Comparison of ENCODE assay signal across 28 cellular contexts in genomic region chr5:37435261-37435660, GRCh38. TPM values are rescaled to one million over a fixed set of nuclear protein-coding genes. Genes with fewer than 3 reads are reported as not detected.
DNase-seq lines count a peak whose midpoint lies in the region; ATAC-seq, FAIRE-seq and TF ChIP-seq lines count a peak whose summit lies in the region.
"Had no signal": no experiment of that assay in that cellular context is flagged by ENCODE, and none has a peak within 500 bp of the region (broad histone marks: within the 10 kb centered on the region; RNA-seq: fewer than 3 reads in every experiment).

No MANE protein-coding gene starts in this region.

- no peak overlapping the region for H3K4me3 ChIP-seq in KMS-11 (IDR thresholded peaks at IDR 0.05; ENCODE audit: insufficient read depth, low read depth, low read length)
- no peak overlapping the region for H3K4me3 ChIP-seq in GM12878
- H3K4me3 ChIP-seq in kidney (ENCODE audit: low read length in 2 of 2), result no peak overlapping the region
- H3K4me3 ChIP-seq: SK-N-MC, spleen had no signal

- POLR2A ChIA-PET in GM12878 (lab: Charles Lee), result interaction anchor here (0.6 kb wide), 1 partner anchor 188 kb away, joined by 4 read pairs; no protein-coding TSS in a partner anchor
- POLR2A ChIA-PET in activated CD8-positive, alpha-beta T cell treated with anti-CD3 and anti-CD28 coated beads for 36 hours (lab: Charles Lee), result interaction anchor here (1.2 kb wide), 1 partner anchor 64 kb away, joined by 3 read pairs; the partner anchor contains the start of gene NUP155

- intact Hi-C loops in GM12878 (cut with micrococcal nuclease; ENCODE audit: unreplicated experiment) (no loop called here), kidney (cut with DNase I) (no loop called here)
- intact Hi-C loops in activated CD8-positive, alpha-beta T cell treated with anti-CD3 and anti-CD28 coated beads for 36 hours (cut with micrococcal nuclease), result no loop called here

- H3K27me3 ChIP-seq in KMS-11 (ENCODE audit: insufficient read depth, low read depth) (no peaks in the 10 kb centered on the region), GM12878 (replicated peaks in 1 of 2; ENCODE audit: control insufficient read depth in 2 of 2, insufficient read depth in 2 of 2, low read length in 1 of 2) (no peaks in the 10 kb centered on the region)
- H3K27me3 ChIP-seq: spleen had no signal

- H3K27ac Mint-ChIP-seq in activated CD8-positive, alpha-beta T cell treated with anti-CD3 and anti-CD28 coated beads for 36 hours, result no peak overlapping the region
- H3K27ac Mint-ChIP-seq: activated CD4-positive, alpha-beta T cell treated with anti-CD3 and anti-CD28 coated beads for 36 hours; activated naive CD4-positive, alpha-beta T cell treated with anti-CD3 and anti-CD28 coated beads for 36 hours; activated T-cell treated with anti-CD3 and anti-CD28 coated beads, Interleukin-2, amount 50 U/mL, for 72 hours; dendritic cell treated with granulocyte-macrophage colony-stimulating factor and Interleukin-4, amounts not matched to agents 40 ng/mL and 50 ng/mL, for 4 days; stimulated activated effector memory CD8-positive, alpha-beta T cell treated with anti-CD3 and anti-CD28 coated beads, Interleukin-12 subunit alpha, Interleukin-12 subunit beta, amount 100 ng/mL, for 72 hours; T-helper 1 cell treated with Interleukin-12 subunit alpha and Interleukin-12 subunit beta and Interleukin-4 antibody, amounts not matched to agents 30 μg/mL and 1 μg/mL, for 36 hours had no signal

- FAIRE-seq in GM12878 (lab: Jason Lieb, UNC) (peak; percentile 35), kidney (lab: Jason Lieb, UNC) (peak; percentile 27)
- FAIRE-seq: GM18507 had no signal

- H3K79me2 ChIP-seq in KMS-11 (ENCODE audit: insufficient read depth, low read depth), result no peaks in the 10 kb centered on the region
- H3K79me2 ChIP-seq in GM12878 (ENCODE audit: control insufficient read depth, insufficient read depth, low read length), result no peaks in the 10 kb centered on the region

- no peak for TF ChIP-seq POLR2A in GM12878 (IDR thresholded peaks at IDR 0.05; ENCODE audit: low read depth, low read length)

- RAD21 ChIA-PET in GM12878 (lab: Charles Lee; ENCODE audit: unreplicated experiment), result interaction anchor here (0.6 kb wide), 1 partner anchor 302 kb away, joined by 3 read pairs; no protein-coding TSS in a partner anchor

- in situ Hi-C loops in GM12878 (cut with MboI), result no loop called here

- no peaks in the 10 kb centered on the region for H3K9me3 ChIP-seq in GM12878 (replicated peaks; ENCODE audit: control insufficient read depth, insufficient read depth, low read length)
- H3K9me3 ChIP-seq in kidney (ENCODE audit: control insufficient read depth in 1 of 2, low read length in 2 of 2), result no peaks in the 10 kb centered on the region
- H3K9me3 ChIP-seq: spleen had no signal

- H3K4me1 ChIP-seq in KMS-11 (ENCODE audit: low read depth, poor library complexity, severe bottlenecking) (peaks cover 40% of the 10 kb centered on the region), GM12878 (ENCODE audit: control insufficient read depth, insufficient read depth, low read length) (no peaks in the 10 kb centered on the region), kidney (ENCODE audit: control insufficient read depth in 1 of 2, insufficient read depth in 1 of 2, low read depth in 1 of 2, low read length in 2 of 2) (no peaks in the 10 kb centered on the region)
- H3K4me1 ChIP-seq: spleen had no signal

- no TSS peak for BruUV-seq in GM12878 (replicated peaks; lab: Mats Ljungman, UMichigan)

- H2AFZ ChIP-seq in KMS-11 (ENCODE audit: low read depth), result no peak overlapping the region
- no peak overlapping the region for H2AFZ ChIP-seq in GM12878 (ENCODE audit: control insufficient read depth, low read depth, low read length)

- SMC1A ChIA-PET in GM12878 (lab: Charles Lee; ENCODE audit: uncharacterized antibody, unreplicated experiment), result interaction anchor here (1.1 to 2.2 kb wide), 2 partner anchors 11 to 22 kb away, joined by 3 to 7 read pairs; no protein-coding TSS in a partner anchor

- no peaks in the 10 kb centered on the region for H3K27me3 Mint-ChIP-seq in activated CD8-positive, alpha-beta T cell treated with anti-CD3 and anti-CD28 coated beads for 36 hours
- H3K27me3 Mint-ChIP-seq: activated CD4-positive, alpha-beta T cell treated with anti-CD3 and anti-CD28 coated beads for 36 hours; dendritic cell treated with granulocyte-macrophage colony-stimulating factor and Interleukin-4, amounts not matched to agents 40 ng/mL and 50 ng/mL, for 4 days; naive thymus-derived CD8-positive, alpha-beta T cell had no signal

- H4K20me1 ChIP-seq in KMS-11 (ENCODE audit: insufficient read depth), result no peaks in the 10 kb centered on the region
- H4K20me1 ChIP-seq in GM12878 (ENCODE audit: control insufficient read depth, insufficient read depth), result no peaks in the 10 kb centered on the region

- peak; percentile 14 for DNase-seq in COLO829 (ENCODE audit: low spot score)
- no peak for DNase-seq in GM12878 (ENCODE audit: low read depth, low spot score)
- no peak for DNase-seq in kidney
- no peak for DNase-seq in HK-2 (ENCODE audit: unreplicated experiment)
- no peak for DNase-seq in activated CD8-positive, alpha-beta T cell treated with anti-CD3 and anti-CD28 coated beads for 36 hours
- DNase-seq: activated CD4-positive, alpha-beta T cell treated with anti-CD3 and anti-CD28 coated beads for 36 hours; activated naive CD4-positive, alpha-beta T cell treated with anti-CD3 and anti-CD28 coated beads for 36 hours; activated T-cell treated with anti-CD3 and anti-CD28 coated beads, Interleukin-2, amount 50 U/mL, for 72 hours; amygdala; caudate nucleus; KBM-7; midbrain; naive thymus-derived CD8-positive, alpha-beta T cell; NCI-H187 treated with DMSO at 0.1 percent for 48 hours; NCI-H2227 treated with DMSO at 0.1 percent for 48 hours; NCI-H748 treated with DMSO at 0.1 percent for 48 hours; spleen; stimulated activated CD4-positive, alpha-beta T cell treated with anti-CD3 and anti-CD28 coated beads, Interleukin-2, amount 100 ng/mL, for 48 hours had no signal

- no peaks in the 10 kb centered on the region for H3K36me3 ChIP-seq in KMS-11 (ENCODE audit: insufficient read depth)
- H3K36me3 ChIP-seq in GM12878 (ENCODE audit: control insufficient read depth in 2 of 2, insufficient read depth in 2 of 2, low read length in 1 of 2), result no peaks in the 10 kb centered on the region
- H3K36me3 ChIP-seq in kidney (ENCODE audit: control insufficient read depth in 1 of 2, insufficient read depth in 2 of 2, low read length in 2 of 2), result no peaks in the 10 kb centered on the region

- peaks cover 16% of the 10 kb centered on the region for H3K4me1 Mint-ChIP-seq in activated CD8-positive, alpha-beta T cell treated with anti-CD3 and anti-CD28 coated beads for 36 hours (ENCODE audit: low read depth)

- peak; percentile 28 for ATAC-seq in GM12878
- ATAC-seq in activated CD8-positive, alpha-beta T cell treated with anti-CD3 and anti-CD28 coated beads for 36 hours, result no peak
- ATAC-seq in HG02840 (IDR thresholded peaks at IDR 0.05; ENCODE audit: low FRiP score, unreplicated experiment), result no peak
- ATAC-seq in esophagus mucosa, result no peak
- ATAC-seq: activated CD4-positive, alpha-beta T cell treated with anti-CD3 and anti-CD28 coated beads for 36 hours; activated T-cell treated with anti-CD3 and anti-CD28 coated beads, Interleukin-2, amount 50 U/mL, for 72 hours; naive thymus-derived CD8-positive, alpha-beta T cell; stimulated activated effector memory CD8-positive, alpha-beta T cell treated with anti-CD3 and anti-CD28 coated beads, Interleukin-12 subunit alpha, Interleukin-12 subunit beta, amount 100 ng/mL, for 72 hours had no signal

- no peak for TF ChIP-seq RAD21 in GM12878 (IDR thresholded peaks at IDR 0.05; ENCODE audit: insufficient read depth, low read depth, low read length)

- no peaks in the 10 kb centered on the region for H3K9me3 Mint-ChIP-seq in activated CD8-positive, alpha-beta T cell treated with anti-CD3 and anti-CD28 coated beads for 36 hours
- H3K9me3 Mint-ChIP-seq: activated naive CD4-positive, alpha-beta T cell treated with anti-CD3 and anti-CD28 coated beads for 36 hours; activated T-cell treated with anti-CD3 and anti-CD28 coated beads, Interleukin-2, amount 50 U/mL, for 72 hours; dendritic cell treated with granulocyte-macrophage colony-stimulating factor and Interleukin-4, amounts not matched to agents 40 ng/mL and 50 ng/mL, for 4 days; naive thymus-derived CD8-positive, alpha-beta T cell; stimulated activated effector memory CD8-positive, alpha-beta T cell treated with anti-CD3 and anti-CD28 coated beads, Interleukin-12 subunit alpha, Interleukin-12 subunit beta, amount 100 ng/mL, for 72 hours; T-helper 1 cell treated with Interleukin-12 subunit alpha and Interleukin-12 subunit beta and Interleukin-4 antibody, amounts not matched to agents 30 μg/mL and 1 μg/mL, for 36 hours had no signal

- TF ChIP-seq EP300 in GM12878 (IDR thresholded peaks at IDR 0.05; ENCODE audit: borderline replicate concordance in 1 of 2, control insufficient read depth in 1 of 2, low read depth in 2 of 2, low read length in 2 of 2), result no peak

- H3K9ac ChIP-seq in KMS-11, result no peak overlapping the region
- H3K9ac ChIP-seq in GM12878 (ENCODE audit: control insufficient read depth, insufficient read depth, low read length), result no peak overlapping the region
- H3K9ac ChIP-seq in kidney (ENCODE audit: low read length in 2 of 2), result no peak overlapping the region

- TF ChIP-seq CTCF in KMS-11 (conservative IDR thresholded peaks at IDR 0.05; ENCODE audit: low read depth, low read length), result no peak
- TF ChIP-seq CTCF in GM12878 (IDR thresholded peaks at IDR 0.05 in 2 of 3, conservative IDR thresholded peaks at IDR 0.05 in 1 of 3; ENCODE audit: control insufficient read depth in 2 of 3, extremely low read depth in 1 of 3, insufficient read depth in 1 of 3, low read depth in 3 of 3, low read length in 3 of 3), result no peak
- no peak for TF ChIP-seq CTCF in kidney (IDR thresholded peaks at IDR 0.05; ENCODE audit: borderline replicate concordance, extremely low read depth, insufficient read depth)
- no peak for TF ChIP-seq CTCF in activated CD8-positive, alpha-beta T cell treated with anti-CD3 and anti-CD28 coated beads for 36 hours (IDR thresholded peaks at IDR 0.05)

- peak overlapping the region; percentile 59; the same call in 1 of the 2 replicates for H3K27ac ChIP-seq in KMS-11
- H3K27ac ChIP-seq in GM12878 (ENCODE audit: control insufficient read depth, insufficient read depth), result no peak overlapping the region
- H3K27ac ChIP-seq in kidney (ENCODE audit: low read depth in 2 of 2, low read length in 2 of 2), result no peak overlapping the region
- H3K27ac ChIP-seq: C4-2B, RWPE1, SK-N-MC, spleen had no signal

- peaks cover 4% of the 10 kb centered on the region for H3K36me3 Mint-ChIP-seq in activated CD8-positive, alpha-beta T cell treated with anti-CD3 and anti-CD28 coated beads for 36 hours (ENCODE audit: low read depth)

- H3K4me2 ChIP-seq in KMS-11 (peak overlapping the region; percentile 52; the same call in 1 of the 2 replicates), GM12878 (ENCODE audit: control insufficient read depth, insufficient read depth) (no peak overlapping the region)

- CTCF ChIA-PET in GM12878 (lab: Yijun Ruan, JAX), result interaction anchor here (2.5 kb wide), 1 partner anchor 22 kb away, joined by 11 read pairs; no protein-coding TSS in a partner anchor
- CTCF ChIA-PET in activated CD8-positive, alpha-beta T cell treated with anti-CD3 and anti-CD28 coated beads for 36 hours (lab: Charles Lee), result interaction anchor here (2.8 kb wide), 1 partner anchor 22 kb away, joined by 13 read pairs; no protein-coding TSS in a partner anchor

- no peak overlapping the region for H3K4me3 Mint-ChIP-seq in activated CD8-positive, alpha-beta T cell treated with anti-CD3 and anti-CD28 coated beads for 36 hours
- H3K4me3 Mint-ChIP-seq: activated CD4-positive, alpha-beta T cell treated with anti-CD3 and anti-CD28 coated beads for 36 hours; activated naive CD4-positive, alpha-beta T cell treated with anti-CD3 and anti-CD28 coated beads for 36 hours; activated T-cell treated with anti-CD3 and anti-CD28 coated beads, Interleukin-2, amount 50 U/mL, for 72 hours; dendritic cell treated with granulocyte-macrophage colony-stimulating factor and Interleukin-4, amounts not matched to agents 40 ng/mL and 50 ng/mL, for 4 days; naive thymus-derived CD8-positive, alpha-beta T cell; stimulated activated effector memory CD8-positive, alpha-beta T cell treated with anti-CD3 and anti-CD28 coated beads, Interleukin-12 subunit alpha, Interleukin-12 subunit beta, amount 100 ng/mL, for 72 hours; T-helper 1 cell treated with Interleukin-12 subunit alpha and Interleukin-12 subunit beta and Interleukin-4 antibody, amounts not matched to agents 30 μg/mL and 1 μg/mL, for 36 hours had no signal

RNA-seq across cellular contexts. Expression of gene WDR70, which starts 56.1 kb away (rescaled TPM):
- 106 and 124 TPM in 2 replicates for total RNA-seq in GM12878 (2013; cell fraction: nucleolus; rRNA removed)
- total RNA-seq in GM12878 (2014; rRNA removed) (30.9 and 31.2 TPM in 2 replicates), GM12878 (2014; rRNA removed; fragmentation: Illumina TruSeq; extraction: Trizol) (29.4 and 29.7 TPM in 2 replicates), GM12878 (2021) (28.5 and 37.8 TPM in 2 replicates), kidney (32.3 TPM), esophagus mucosa (24.7 TPM)
- 12.9 TPM for polyA plus RNA-seq in GM12878 (2011; ENCODE audit: low read depth)
- polyA plus RNA-seq in GM12878 (2011; rRNA removed) (26.0 and 38.9 TPM in 2 replicates), GM12878 (2014; fragmentation: Illumina TruSeq; extraction: Trizol) (29.9 and 31.7 TPM in 2 replicates), GM12878 (2014; fragmentation: Nextera tagmentation; extraction: Ambion mirVana) (10 to 100 TPM; 10.9 to 25.2 TPM), GM12878 (2014; rRNA removed) (20.3 and 24.1 TPM in 2 replicates), GM12878 (2016; fragmentation: Nextera tagmentation; extraction: Ambion mirVana) (10 to 100 TPM; 31.4 to 33.6 TPM), kidney (ENCODE audit: insufficient read depth, low read depth, low replicate concordance) (27.2 TPM)
- 14.5 and 15.5 TPM in 2 replicates for polyA plus RNA-seq in GM12878 (2011; cell fraction: cytosol; rRNA removed)
- polyA plus RNA-seq in GM12878 (2011; cell fraction: nucleus; rRNA removed), result 19.3 TPM in 2 replicates
- polyA plus RNA-seq in GM12878 (2012), result 20.6 and 25.7 TPM in 2 replicates
- polyA minus RNA-seq in GM12878 (2011; rRNA and poly(A)+ RNA removed), result 27.2 and 31.0 TPM in 2 replicates
- 8.7 and 12.5 TPM in 2 replicates for polyA minus RNA-seq in GM12878 (2011; cell fraction: cytosol; rRNA and poly(A)+ RNA removed)
- polyA minus RNA-seq in GM12878 (2011; cell fraction: nucleus; rRNA and poly(A)+ RNA removed), result 27.3 and 44.7 TPM in 2 replicates
- 10 to 100 TPM; 30.8 to 32.7 TPM for total RNA-seq in activated CD8-positive, alpha-beta T cell treated with anti-CD3 and anti-CD28 coated beads for 36 hours
